ENCODE assay signal across 12 cellular contexts in genomic region chr15:48253186-48253585, GRCh38. TPM values are rescaled to one million over a fixed set of nuclear protein-coding genes. Genes with fewer than 3 reads are reported as not detected.
"Had no signal": no experiment of that assay in that cellular context is flagged by ENCODE, and none has a peak within 500 bp of the region (broad histone marks: within the 10 kb centered on the region; RNA-seq: fewer than 3 reads in every experiment).

No MANE protein-coding gene starts in this region.

- H3K4me3 Mint-ChIP-seq: HFFc6, IgD-negative memory B cell had no signal

- H3K9me3 Mint-ChIP-seq: HFFc6, IgD-negative memory B cell had no signal

- DNase-seq: GOT3, H7, HFFc6, KG1 had no signal

- FAIRE-seq: HepG2, K562 had no signal

- H3K36me3 ChIP-seq: HAP-1 had no signal

- H3K36me3 Mint-ChIP-seq: IgD-negative memory B cell had no signal

- H3K27ac ChIP-seq: HL-60 had no signal

- H3K4me3 ChIP-seq: HAP-1, K562 had no signal

- ATAC-seq: HCT116, HepG2, K562 had no signal

- H3K27ac Mint-ChIP-seq: HFFc6, IgD-negative memory B cell had no signal

- H3K4me1 ChIP-seq: HAP-1 had no signal

- H3K4me1 Mint-ChIP-seq: IgD-negative memory B cell had no signal

- H3K9me3 ChIP-seq: HAP-1 had no signal

RNA-seq across cellular contexts. Expression of gene SLC12A1, which starts 47.1 kb away (rescaled TPM):
- total RNA-seq: H4, HepG2, HFFc6, HT1080, K562 had no signal
- polyA plus RNA-seq: HepG2, IgD-negative memory B cell, K562 had no signal
